In the genomic region with DNA sequence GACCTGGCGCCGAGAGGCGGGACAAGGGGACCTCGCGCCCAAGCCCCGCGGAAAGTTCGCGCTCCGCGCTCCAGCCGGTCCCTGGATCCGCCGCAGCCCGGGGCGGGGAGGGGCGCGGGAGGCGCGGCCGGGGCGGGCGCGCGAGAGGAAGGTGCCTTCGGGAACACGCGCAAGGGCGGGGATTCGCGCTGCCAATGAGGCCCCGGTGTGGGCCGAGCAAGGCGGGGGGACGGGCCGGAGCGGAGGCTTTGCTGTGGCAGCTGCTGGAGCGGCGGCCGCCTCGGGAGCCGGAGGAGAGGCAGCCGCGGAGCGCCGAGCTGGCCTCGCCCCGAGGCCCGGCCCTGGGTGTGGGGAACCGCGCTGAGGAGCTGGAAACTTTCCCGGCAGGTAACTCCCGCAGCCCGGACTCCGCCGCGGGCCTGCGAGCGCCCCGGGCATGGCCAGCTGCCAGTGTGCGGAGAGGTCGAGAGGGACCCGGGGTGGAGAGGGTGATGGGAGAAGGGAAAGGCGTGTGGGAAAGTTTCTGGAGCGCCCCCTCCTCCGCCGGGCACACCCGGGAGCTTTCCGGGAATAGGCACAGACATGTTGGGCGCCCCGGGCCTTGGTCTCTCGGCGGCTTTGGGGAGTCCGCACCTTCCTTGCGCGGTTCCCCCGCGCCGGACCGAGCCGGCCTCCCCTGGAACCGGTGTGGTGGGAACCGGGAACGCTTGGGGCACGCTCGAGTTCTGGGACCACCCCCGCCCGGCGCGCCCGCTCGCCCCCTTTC, we compare ENCODE assay signal across 1 cellular context.
TF ChIP-seq lines count a peak whose summit lies in the region.

A gene (plus strand): TSS at position 245 of the 766 bp plus-strand sequence. CDS start 97,271 bp downstream, outside the sequence.

TF ChIP-seq in HepG2, 621 proteins besides CTCF, POLR2A, EP300 and RAD21 (continued from another document and continues in another):
- TF ChIP-seq, protein P1, sequence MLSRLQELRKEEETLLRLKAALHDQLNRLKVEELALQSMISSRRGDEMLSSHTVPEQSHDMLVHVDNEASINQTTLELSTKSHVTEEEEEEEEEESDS (CRISPR knock-in tag; IDR thresholded peaks at IDR 0.05; ENCODE audit: borderline replicate concordance) = no peak
- TF ChIP-seq ZNF446 (CRISPR knock-in tag; IDR thresholded peaks at IDR 0.05) = no peak
- peak; percentile 38; the same call in 1 of the 2 replicates for TF ChIP-seq KDM5B (CRISPR knock-in tag; IDR thresholded peaks at IDR 0.05; ENCODE audit: borderline replicate concordance)
- peak; percentile 48 for TF ChIP-seq SAP130 (CRISPR knock-in tag; IDR thresholded peaks at IDR 0.05; ENCODE audit: low read depth)
- TF ChIP-seq SNAPC2 (CRISPR knock-in tag; IDR thresholded peaks at IDR 0.05) = no peak
- 0 out of 2 replicates have a peak, but pooled peaks have one; percentile 28 for TF ChIP-seq DR1 (CRISPR knock-in tag; IDR thresholded peaks at IDR 0.05)
- TF ChIP-seq ZBTB42 (CRISPR knock-in tag; IDR thresholded peaks at IDR 0.05) = no peak
- no peak for TF ChIP-seq ZNF292 (CRISPR knock-in tag; IDR thresholded peaks at IDR 0.05; ENCODE audit: borderline replicate concordance, low read depth)
- TF ChIP-seq KDM2A (CRISPR knock-in tag; IDR thresholded peaks at IDR 0.05; ENCODE audit: borderline replicate concordance, low read depth) = peak; percentile 3
- TF ChIP-seq, protein P2, sequence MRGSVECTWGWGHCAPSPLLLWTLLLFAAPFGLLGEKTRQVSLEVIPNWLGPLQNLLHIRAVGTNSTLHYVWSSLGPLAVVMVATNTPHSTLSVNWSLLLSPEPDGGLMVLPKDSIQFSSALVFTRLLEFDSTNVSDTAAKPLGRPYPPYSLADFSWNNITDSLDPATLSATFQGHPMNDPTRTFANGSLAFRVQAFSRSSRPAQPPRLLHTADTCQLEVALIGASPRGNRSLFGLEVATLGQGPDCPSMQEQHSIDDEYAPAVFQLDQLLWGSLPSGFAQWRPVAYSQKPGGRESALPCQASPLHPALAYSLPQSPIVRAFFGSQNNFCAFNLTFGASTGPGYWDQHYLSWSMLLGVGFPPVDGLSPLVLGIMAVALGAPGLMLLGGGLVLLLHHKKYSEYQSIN (CRISPR knock-in tag; IDR thresholded peaks at IDR 0.05; ENCODE audit: borderline replicate concordance) = no peak
- no peak for TF ChIP-seq SATB2 (CRISPR knock-in tag; IDR thresholded peaks at IDR 0.05)
- TF ChIP-seq, protein P3, sequence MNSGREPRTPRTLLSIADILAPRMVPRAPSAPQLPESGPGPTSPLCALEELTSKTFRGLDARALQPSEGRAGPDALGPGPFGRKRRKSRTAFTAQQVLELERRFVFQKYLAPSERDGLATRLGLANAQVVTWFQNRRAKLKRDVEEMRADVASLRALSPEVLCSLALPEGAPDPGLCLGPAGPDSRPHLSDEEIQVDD (CRISPR knock-in tag; IDR thresholded peaks at IDR 0.05; ENCODE audit: borderline replicate concordance) = no peak
- TF ChIP-seq NR2F1 (CRISPR knock-in tag; IDR thresholded peaks at IDR 0.05) = no peak
- TF ChIP-seq, protein P4, sequence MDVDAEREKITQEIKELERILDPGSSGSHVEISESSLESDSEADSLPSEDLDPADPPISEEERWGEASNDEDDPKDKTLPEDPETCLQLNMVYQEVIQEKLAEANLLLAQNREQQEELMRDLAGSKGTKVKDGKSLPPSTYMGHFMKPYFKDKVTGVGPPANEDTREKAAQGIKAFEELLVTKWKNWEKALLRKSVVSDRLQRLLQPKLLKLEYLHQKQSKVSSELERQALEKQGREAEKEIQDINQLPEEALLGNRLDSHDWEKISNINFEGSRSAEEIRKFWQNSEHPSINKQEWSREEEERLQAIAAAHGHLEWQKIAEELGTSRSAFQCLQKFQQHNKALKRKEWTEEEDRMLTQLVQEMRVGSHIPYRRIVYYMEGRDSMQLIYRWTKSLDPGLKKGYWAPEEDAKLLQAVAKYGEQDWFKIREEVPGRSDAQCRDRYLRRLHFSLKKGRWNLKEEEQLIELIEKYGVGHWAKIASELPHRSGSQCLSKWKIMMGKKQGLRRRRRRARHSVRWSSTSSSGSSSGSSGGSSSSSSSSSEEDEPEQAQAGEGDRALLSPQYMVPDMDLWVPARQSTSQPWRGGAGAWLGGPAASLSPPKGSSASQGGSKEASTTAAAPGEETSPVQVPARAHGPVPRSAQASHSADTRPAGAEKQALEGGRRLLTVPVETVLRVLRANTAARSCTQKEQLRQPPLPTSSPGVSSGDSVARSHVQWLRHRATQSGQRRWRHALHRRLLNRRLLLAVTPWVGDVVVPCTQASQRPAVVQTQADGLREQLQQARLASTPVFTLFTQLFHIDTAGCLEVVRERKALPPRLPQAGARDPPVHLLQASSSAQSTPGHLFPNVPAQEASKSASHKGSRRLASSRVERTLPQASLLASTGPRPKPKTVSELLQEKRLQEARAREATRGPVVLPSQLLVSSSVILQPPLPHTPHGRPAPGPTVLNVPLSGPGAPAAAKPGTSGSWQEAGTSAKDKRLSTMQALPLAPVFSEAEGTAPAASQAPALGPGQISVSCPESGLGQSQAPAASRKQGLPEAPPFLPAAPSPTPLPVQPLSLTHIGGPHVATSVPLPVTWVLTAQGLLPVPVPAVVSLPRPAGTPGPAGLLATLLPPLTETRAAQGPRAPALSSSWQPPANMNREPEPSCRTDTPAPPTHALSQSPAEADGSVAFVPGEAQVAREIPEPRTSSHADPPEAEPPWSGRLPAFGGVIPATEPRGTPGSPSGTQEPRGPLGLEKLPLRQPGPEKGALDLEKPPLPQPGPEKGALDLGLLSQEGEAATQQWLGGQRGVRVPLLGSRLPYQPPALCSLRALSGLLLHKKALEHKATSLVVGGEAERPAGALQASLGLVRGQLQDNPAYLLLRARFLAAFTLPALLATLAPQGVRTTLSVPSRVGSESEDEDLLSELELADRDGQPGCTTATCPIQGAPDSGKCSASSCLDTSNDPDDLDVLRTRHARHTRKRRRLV (CRISPR knock-in tag; IDR thresholded peaks at IDR 0.05) = no peak
- no peak for TF ChIP-seq CBX5 (CRISPR knock-in tag; IDR thresholded peaks at IDR 0.05; ENCODE audit: borderline replicate concordance)
- TF ChIP-seq PHF20 (CRISPR knock-in tag; IDR thresholded peaks at IDR 0.05) = peak; percentile 29; the same call in 1 of the 2 replicates
- TF ChIP-seq ATF7 (IDR thresholded peaks at IDR 0.05) = no peak
- TF ChIP-seq ATF7 (CRISPR knock-in tag; IDR thresholded peaks at IDR 0.05) = no peak
- TF ChIP-seq HCFC1 (IDR thresholded peaks at IDR 0.05; ENCODE audit: low read depth, low read length) = no peak
- TF ChIP-seq ZNF501 (CRISPR knock-in tag; IDR thresholded peaks at IDR 0.05) = 0 out of 2 replicates have a peak, but pooled peaks have one; percentile 25
- TF ChIP-seq, protein P5, sequence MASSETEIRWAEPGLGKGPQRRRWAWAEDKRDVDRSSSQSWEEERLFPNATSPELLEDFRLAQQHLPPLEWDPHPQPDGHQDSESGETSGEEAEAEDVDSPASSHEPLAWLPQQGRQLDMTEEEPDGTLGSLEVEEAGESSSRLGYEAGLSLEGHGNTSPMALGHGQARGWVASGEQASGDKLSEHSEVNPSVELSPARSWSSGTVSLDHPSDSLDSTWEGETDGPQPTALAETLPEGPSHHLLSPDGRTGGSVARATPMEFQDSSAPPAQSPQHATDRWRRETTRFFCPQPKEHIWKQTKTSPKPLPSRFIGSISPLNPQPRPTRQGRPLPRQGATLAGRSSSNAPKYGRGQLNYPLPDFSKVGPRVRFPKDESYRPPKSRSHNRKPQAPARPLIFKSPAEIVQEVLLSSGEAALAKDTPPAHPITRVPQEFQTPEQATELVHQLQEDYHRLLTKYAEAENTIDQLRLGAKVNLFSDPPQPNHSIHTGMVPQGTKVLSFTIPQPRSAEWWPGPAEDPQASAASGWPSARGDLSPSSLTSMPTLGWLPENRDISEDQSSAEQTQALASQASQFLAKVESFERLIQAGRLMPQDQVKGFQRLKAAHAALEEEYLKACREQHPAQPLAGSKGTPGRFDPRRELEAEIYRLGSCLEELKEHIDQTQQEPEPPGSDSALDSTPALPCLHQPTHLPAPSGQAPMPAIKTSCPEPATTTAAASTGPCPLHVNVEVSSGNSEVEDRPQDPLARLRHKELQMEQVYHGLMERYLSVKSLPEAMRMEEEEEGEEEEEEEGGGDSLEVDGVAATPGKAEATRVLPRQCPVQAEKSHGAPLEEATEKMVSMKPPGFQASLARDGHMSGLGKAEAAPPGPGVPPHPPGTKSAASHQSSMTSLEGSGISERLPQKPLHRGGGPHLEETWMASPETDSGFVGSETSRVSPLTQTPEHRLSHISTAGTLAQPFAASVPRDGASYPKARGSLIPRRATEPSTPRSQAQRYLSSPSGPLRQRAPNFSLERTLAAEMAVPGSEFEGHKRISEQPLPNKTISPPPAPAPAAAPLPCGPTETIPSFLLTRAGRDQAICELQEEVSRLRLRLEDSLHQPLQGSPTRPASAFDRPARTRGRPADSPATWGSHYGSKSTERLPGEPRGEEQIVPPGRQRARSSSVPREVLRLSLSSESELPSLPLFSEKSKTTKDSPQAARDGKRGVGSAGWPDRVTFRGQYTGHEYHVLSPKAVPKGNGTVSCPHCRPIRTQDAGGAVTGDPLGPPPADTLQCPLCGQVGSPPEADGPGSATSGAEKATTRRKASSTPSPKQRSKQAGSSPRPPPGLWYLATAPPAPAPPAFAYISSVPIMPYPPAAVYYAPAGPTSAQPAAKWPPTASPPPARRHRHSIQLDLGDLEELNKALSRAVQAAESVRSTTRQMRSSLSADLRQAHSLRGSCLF (CRISPR knock-in tag; IDR thresholded peaks at IDR 0.05; ENCODE audit: borderline replicate concordance) = no peak
- TF ChIP-seq EED (CRISPR knock-in tag; IDR thresholded peaks at IDR 0.05) = no peak; the same call in 1 of the 2 replicates
- TF ChIP-seq ZSCAN12 (CRISPR knock-in tag; IDR thresholded peaks at IDR 0.05) = no peak
- no peak; the same call in 1 of the 2 replicates for TF ChIP-seq ZNF558 (CRISPR knock-in tag; IDR thresholded peaks at IDR 0.05; ENCODE audit: borderline replicate concordance)
- TF ChIP-seq, protein P6, sequence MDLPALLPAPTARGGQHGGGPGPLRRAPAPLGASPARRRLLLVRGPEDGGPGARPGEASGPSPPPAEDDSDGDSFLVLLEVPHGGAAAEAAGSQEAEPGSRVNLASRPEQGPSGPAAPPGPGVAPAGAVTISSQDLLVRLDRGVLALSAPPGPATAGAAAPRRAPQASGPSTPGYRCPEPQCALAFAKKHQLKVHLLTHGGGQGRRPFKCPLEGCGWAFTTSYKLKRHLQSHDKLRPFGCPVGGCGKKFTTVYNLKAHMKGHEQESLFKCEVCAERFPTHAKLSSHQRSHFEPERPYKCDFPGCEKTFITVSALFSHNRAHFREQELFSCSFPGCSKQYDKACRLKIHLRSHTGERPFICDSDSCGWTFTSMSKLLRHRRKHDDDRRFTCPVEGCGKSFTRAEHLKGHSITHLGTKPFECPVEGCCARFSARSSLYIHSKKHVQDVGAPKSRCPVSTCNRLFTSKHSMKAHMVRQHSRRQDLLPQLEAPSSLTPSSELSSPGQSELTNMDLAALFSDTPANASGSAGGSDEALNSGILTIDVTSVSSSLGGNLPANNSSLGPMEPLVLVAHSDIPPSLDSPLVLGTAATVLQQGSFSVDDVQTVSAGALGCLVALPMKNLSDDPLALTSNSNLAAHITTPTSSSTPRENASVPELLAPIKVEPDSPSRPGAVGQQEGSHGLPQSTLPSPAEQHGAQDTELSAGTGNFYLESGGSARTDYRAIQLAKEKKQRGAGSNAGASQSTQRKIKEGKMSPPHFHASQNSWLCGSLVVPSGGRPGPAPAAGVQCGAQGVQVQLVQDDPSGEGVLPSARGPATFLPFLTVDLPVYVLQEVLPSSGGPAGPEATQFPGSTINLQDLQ (CRISPR knock-in tag; IDR thresholded peaks at IDR 0.05) = peak; percentile 34; the same call in 1 of the 2 replicates
- no peak for TF ChIP-seq ZNF569 (CRISPR knock-in tag; IDR thresholded peaks at IDR 0.05; ENCODE audit: borderline replicate concordance)
- TF ChIP-seq GATA4 (IDR thresholded peaks at IDR 0.05; ENCODE audit: borderline replicate concordance, low read depth) = no peak
- no peak; the same call in 1 of the 2 replicates for TF ChIP-seq ZNF451 (CRISPR knock-in tag; IDR thresholded peaks at IDR 0.05)
- TF ChIP-seq ZNF557 (CRISPR knock-in tag; IDR thresholded peaks at IDR 0.05) = no peak
- peak; percentile 12 for TF ChIP-seq ISL2 (CRISPR knock-in tag; IDR thresholded peaks at IDR 0.05)
- 0 out of 2 replicates have a peak, but pooled peaks have one; percentile 66 for TF ChIP-seq HES4 (CRISPR knock-in tag; IDR thresholded peaks at IDR 0.05; ENCODE audit: borderline replicate concordance)
- TF ChIP-seq ZNF256 (CRISPR knock-in tag; conservative IDR thresholded peaks at IDR 0.05) = no peak
- no peak for TF ChIP-seq FOXK1 (CRISPR knock-in tag; IDR thresholded peaks at IDR 0.05; ENCODE audit: borderline replicate concordance, low read depth)
- TF ChIP-seq SALL2 (CRISPR knock-in tag; IDR thresholded peaks at IDR 0.05) = 0 out of 2 replicates have a peak, but pooled peaks have one; percentile 25
- no peak for TF ChIP-seq GPN1 (CRISPR knock-in tag; IDR thresholded peaks at IDR 0.05; ENCODE audit: borderline replicate concordance)
- TF ChIP-seq PHF8 (CRISPR knock-in tag; IDR thresholded peaks at IDR 0.05) = peak; percentile 54
- TF ChIP-seq ZNF124 (CRISPR knock-in tag; IDR thresholded peaks at IDR 0.05) = no peak
- no peak for TF ChIP-seq RXRA (CRISPR knock-in tag; IDR thresholded peaks at IDR 0.05)
- TF ChIP-seq, protein P7, sequence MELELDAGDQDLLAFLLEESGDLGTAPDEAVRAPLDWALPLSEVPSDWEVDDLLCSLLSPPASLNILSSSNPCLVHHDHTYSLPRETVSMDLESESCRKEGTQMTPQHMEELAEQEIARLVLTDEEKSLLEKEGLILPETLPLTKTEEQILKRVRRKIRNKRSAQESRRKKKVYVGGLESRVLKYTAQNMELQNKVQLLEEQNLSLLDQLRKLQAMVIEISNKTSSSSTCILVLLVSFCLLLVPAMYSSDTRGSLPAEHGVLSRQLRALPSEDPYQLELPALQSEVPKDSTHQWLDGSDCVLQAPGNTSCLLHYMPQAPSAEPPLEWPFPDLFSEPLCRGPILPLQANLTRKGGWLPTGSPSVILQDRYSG (CRISPR knock-in tag; IDR thresholded peaks at IDR 0.05) = no peak
- no peak for TF ChIP-seq NFRKB (IDR thresholded peaks at IDR 0.05)
- TF ChIP-seq ZFP1 (CRISPR knock-in tag; IDR thresholded peaks at IDR 0.05) = no peak
- peak; percentile 28; the same call in 1 of the 2 replicates for TF ChIP-seq ZNF772 (CRISPR knock-in tag; IDR thresholded peaks at IDR 0.05)
- TF ChIP-seq NCOA1 (CRISPR knock-in tag; IDR thresholded peaks at IDR 0.05) = no peak
- TF ChIP-seq, protein P8, sequence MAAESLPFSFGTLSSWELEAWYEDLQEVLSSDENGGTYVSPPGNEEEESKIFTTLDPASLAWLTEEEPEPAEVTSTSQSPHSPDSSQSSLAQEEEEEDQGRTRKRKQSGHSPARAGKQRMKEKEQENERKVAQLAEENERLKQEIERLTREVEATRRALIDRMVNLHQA (CRISPR knock-in tag; IDR thresholded peaks at IDR 0.05) = no peak
- no peak for TF ChIP-seq SPEN (CRISPR knock-in tag; IDR thresholded peaks at IDR 0.05; ENCODE audit: low read depth)
- TF ChIP-seq NFE2 (CRISPR knock-in tag; IDR thresholded peaks at IDR 0.05) = no peak
